8 cellular contexts compared by ENCODE assay signal in genomic region chr15:31372635-31373091, GRCh38. TPM values are rescaled to one million over a fixed set of nuclear protein-coding genes. Genes with fewer than 3 reads are reported as not detected.
A peak's percentile ranks its signal among the peaks of the same experiment; 100 is the strongest.
DNase-seq lines count a peak whose midpoint lies in the region; ATAC-seq and TF ChIP-seq lines count a peak whose summit lies in the region.

No MANE protein-coding gene starts in this region.

- POLR2A ChIA-PET in AG04450 (lab: Yijun Ruan, JAX), result no interaction called here

- no peak overlapping the region for H3K4me3 Mint-ChIP-seq in IgD-negative memory B cell
- no peak overlapping the region for H3K4me3 Mint-ChIP-seq in T-helper 2 cell treated with Interferon-gamma antibody and Interleukin-4, amounts not matched to agents 5 μg/mL and 100 μg/mL, for 36 hours

- no peak for ATAC-seq in GM21529 (IDR thresholded peaks at IDR 0.05; ENCODE audit: unreplicated experiment)

- peaks cover 10% of the 10 kb centered on the region; the same call in 1 of the 2 replicates for H3K9me3 ChIP-seq in AG04450 (ENCODE audit: control insufficient read depth, insufficient read depth, low read length)

- H3K27ac ChIP-seq in AG04450 (ENCODE audit: low read depth, low read length), result peak overlapping the region; percentile 21

- no peak overlapping the region for H3K4me3 ChIP-seq in AG04450 (ENCODE audit: low read depth, low read length)

- peaks cover 23 to 55% (median 49%) of the 10 kb centered on the region in 3 donors for H3K4me1 Mint-ChIP-seq in IgD-negative memory B cell
- H3K4me1 Mint-ChIP-seq in T-helper 2 cell treated with Interferon-gamma antibody and Interleukin-4, amounts not matched to agents 5 μg/mL and 100 μg/mL, for 36 hours (ENCODE audit: low read depth), result peaks cover 40% of the 10 kb centered on the region

- no peaks in the 10 kb centered on the region for H3K27me3 ChIP-seq in AG04450 (ENCODE audit: control insufficient read depth, insufficient read depth, low read length)

- H3K27me3 Mint-ChIP-seq in IgD-negative memory B cell, result no peaks in the 10 kb centered on the region
- H3K27me3 Mint-ChIP-seq in T-helper 2 cell treated with Interferon-gamma antibody and Interleukin-4, amounts not matched to agents 5 μg/mL and 100 μg/mL, for 36 hours (ENCODE audit: low read depth), result no peaks in the 10 kb centered on the region

- H3K36me3 Mint-ChIP-seq in IgD-negative memory B cell, result no peaks in the 10 kb centered on the region
- H3K36me3 Mint-ChIP-seq in T-helper 2 cell treated with Interferon-gamma antibody and Interleukin-4, amounts not matched to agents 5 μg/mL and 100 μg/mL, for 36 hours (ENCODE audit: low read depth), result peaks cover 62% of the 10 kb centered on the region

- TF ChIP-seq CTCF in AG04450 (IDR thresholded peaks at IDR 0.05; ENCODE audit: low read depth, low read length), result no peak

- DNase-seq in AG04450 (ENCODE audit: low read depth, low spot score) (peak; percentile 34), epidermal melanocyte (ENCODE audit: insufficient read length, low spot score) (peak; percentile 84), mucosa of gallbladder (ENCODE audit: low spot score) (peak; percentile 50), COLO829 (ENCODE audit: low spot score) (no peak), germinal center (ENCODE audit: low spot score) (no peak)
- no peak for DNase-seq in T-helper 2 cell treated with Interferon-gamma antibody and Interleukin-4, amounts not matched to agents 5 μg/mL and 100 μg/mL, for 36 hours (ENCODE audit: low spot score)

- CTCF ChIA-PET in AG04450 (lab: Charles Lee), result no interaction called here

- H3K27ac Mint-ChIP-seq in IgD-negative memory B cell, result peak overlapping the region in 2 of 3 donors; percentile 85 to 92
- H3K27ac Mint-ChIP-seq in T-helper 2 cell treated with Interferon-gamma antibody and Interleukin-4, amounts not matched to agents 5 μg/mL and 100 μg/mL, for 36 hours, result no peak overlapping the region

- H3K9me3 Mint-ChIP-seq in IgD-negative memory B cell, result no peaks in the 10 kb centered on the region
- peaks cover 12% of the 10 kb centered on the region for H3K9me3 Mint-ChIP-seq in T-helper 2 cell treated with Interferon-gamma antibody and Interleukin-4, amounts not matched to agents 5 μg/mL and 100 μg/mL, for 36 hours

RNA-seq across cellular contexts. Expression of gene KLF13, which starts 46.0 kb away (rescaled TPM):
- polyA plus RNA-seq in AG04450 (2011; rRNA removed) (16.8 and 17.4 TPM in 2 replicates), IgD-negative memory B cell (81.4 TPM)
- polyA minus RNA-seq in AG04450 (2011; rRNA and poly(A)+ RNA removed), result 13.3 and 16.2 TPM in 2 replicates
- 86.0 TPM for total RNA-seq in mucosa of gallbladder

Comparison
In these comparisons a context has a peak if more than half of its experiments do, and no peak if none do; other contexts are left out.
1. DNase-seq: peak in AG04450 (single experiment), epidermal melanocyte (single experiment) and mucosa of gallbladder (single experiment); none in T-helper 2 cell treated with Interferon-gamma antibody and Interleukin-4, amounts not matched to agents 5 μg/mL and 100 μg/mL, for 36 hours (single experiment), COLO829 (single experiment) and germinal center (single experiment).